Comparison of ENCODE assay signal across 8 cellular contexts in genomic region chr13:97225533-97225932, GRCh38. TPM values are rescaled to one million over a fixed set of nuclear protein-coding genes. Genes with fewer than 3 reads are reported as not detected.
DNase-seq lines count a peak whose midpoint lies in the region; ATAC-seq, FAIRE-seq and TF ChIP-seq lines count a peak whose summit lies in the region.

No MANE protein-coding gene starts in this region.

- H3K27ac ChIP-seq in adrenal gland: peak overlapping the region; percentile 6 to 97 (median 93)
- H3K27ac ChIP-seq in HepG2 (ENCODE audit: extremely low read length, insufficient read depth, low read length): peak overlapping the region; percentile 92
- no peak overlapping the region for H3K27ac ChIP-seq in A673 (ENCODE audit: low read depth, low read length, poor library complexity, severe bottlenecking)

- POLR2A ChIA-PET in HepG2 (lab: Yijun Ruan, JAX): interaction anchor here (1.0 to 3.8 kb wide), 7 partner anchors 8 to 132 kb away, joined by 3 to 15 read pairs (median 7); no protein-coding TSS in a partner anchor
- POLR2A ChIA-PET in A673 (lab: Charles Lee; ENCODE audit: low non-redundant PET): no interaction called here

- peaks cover 40 to 65% of the 10 kb centered on the region in 2 donors for H3K4me1 ChIP-seq in adrenal gland (replicated peaks in 1 of 2)
- H3K4me1 ChIP-seq in HepG2 (ENCODE audit: insufficient read depth, low read length): peaks cover 59% of the 10 kb centered on the region
- peaks cover 35% of the 10 kb centered on the region for H3K4me1 ChIP-seq in A673 (ENCODE audit: insufficient read depth, low read length, poor library complexity, severe bottlenecking)

- WGBS in adrenal gland, 4 donors: 31 to 40% (median 35%) methylated on average over 4 of the region's 4 CpGs
- 16% methylated on average over 4 of the region's 4 CpGs for WGBS in HepG2 (ENCODE audit: low lambda C conversion rate)

- H2AFZ ChIP-seq in HepG2 (ENCODE audit: low read length): no peak overlapping the region

- TF ChIP-seq CTCF in adrenal gland (IDR thresholded peaks at IDR 0.05): no peak
- TF ChIP-seq CTCF in HepG2 (CRISPR knock-in tag; IDR thresholded peaks at IDR 0.05): no peak
- TF ChIP-seq CTCF in A673 (conservative IDR thresholded peaks at IDR 0.05; ENCODE audit: low read depth, low read length): no peak

- intact Hi-C loops in adrenal gland (cut with DNase I): loop anchor here in 1 of 2 donors (10.0 kb wide), 1 partner anchor 129 kb away; no protein-coding TSS in a partner anchor
- intact Hi-C loops in HepG2 (cut with micrococcal nuclease; ENCODE audit: unreplicated experiment): loop anchor here (10.0 kb wide), 1 partner anchor 209 kb away; the partner anchor contains the start of gene RAP2A
- intact Hi-C loops in A673 (cut with micrococcal nuclease; ENCODE audit: unreplicated experiment): no loop called here

- H3K79me2 ChIP-seq in HepG2 (ENCODE audit: insufficient read depth, low read length): peaks cover 94% of the 10 kb centered on the region

- no peak for TF ChIP-seq EP300 in HepG2 (IDR thresholded peaks at IDR 0.05; ENCODE audit: low read depth in 2 of 2, low read length in 2 of 2)
- no peak for TF ChIP-seq EP300 in HepG2 (CRISPR knock-in tag; IDR thresholded peaks at IDR 0.05; ENCODE audit: borderline replicate concordance)

- peaks cover 11% of the 10 kb centered on the region for H3K36me3 Mint-ChIP-seq in T-helper 1 cell treated with Interleukin-12 subunit alpha and Interleukin-12 subunit beta and Interleukin-4 antibody, amounts not matched to agents 30 μg/mL and 1 μg/mL, for 36 hours (ENCODE audit: low read depth)

- TF ChIP-seq RAD21 in HepG2 (CRISPR knock-in tag; IDR thresholded peaks at IDR 0.05): no peak

- FAIRE-seq in HepG2 (lab: Jason Lieb, UNC): no peak

- H3K36me3 ChIP-seq in adrenal gland (replicated peaks in 1 of 2): peaks cover 0 to 8% of the 10 kb centered on the region in 2 donors
- peaks cover 0 to 9% of the 10 kb centered on the region in 2 experiments; a peak in 2 of 5 replicates for H3K36me3 ChIP-seq in HepG2 (replicated peaks in 1 of 2; ENCODE audit: control insufficient read depth in 1 of 2, insufficient read depth in 2 of 2, low read length in 2 of 2)
- no peaks in the 10 kb centered on the region for H3K36me3 ChIP-seq in A673 (ENCODE audit: insufficient read depth, low read length, poor library complexity, severe bottlenecking)

- H3K4me3 Mint-ChIP-seq in T-helper 1 cell treated with Interleukin-12 subunit alpha and Interleukin-12 subunit beta and Interleukin-4 antibody, amounts not matched to agents 30 μg/mL and 1 μg/mL, for 36 hours: peak overlapping the region; percentile 49

- no TSS peak for BruUV-seq in HepG2 (replicated peaks; lab: Mats Ljungman, UMichigan)
- BruUV-seq in A673 (replicated peaks; lab: Mats Ljungman, UMichigan): no TSS peak

- peak; percentile 10 for ATAC-seq in HepG2

- H3K27me3 Mint-ChIP-seq in T-helper 1 cell treated with Interleukin-12 subunit alpha and Interleukin-12 subunit beta and Interleukin-4 antibody, amounts not matched to agents 30 μg/mL and 1 μg/mL, for 36 hours (ENCODE audit: low read depth): peaks cover 10% of the 10 kb centered on the region

- no peaks in the 10 kb centered on the region for H3K9me3 Mint-ChIP-seq in T-helper 1 cell treated with Interleukin-12 subunit alpha and Interleukin-12 subunit beta and Interleukin-4 antibody, amounts not matched to agents 30 μg/mL and 1 μg/mL, for 36 hours

- CTCF ChIA-PET in HepG2 (lab: Yijun Ruan, JAX; ENCODE audit: low intra/inter-chr PET ratio, low total read pairs) (no interaction called here), A673 (lab: Charles Lee) (no interaction called here)

- H3K4me1 Mint-ChIP-seq in T-helper 1 cell treated with Interleukin-12 subunit alpha and Interleukin-12 subunit beta and Interleukin-4 antibody, amounts not matched to agents 30 μg/mL and 1 μg/mL, for 36 hours (ENCODE audit: low read depth): peaks cover 43% of the 10 kb centered on the region

- in situ Hi-C loops in HepG2 (cut with HindIII; ENCODE audit: extremely low pct_ligation_motif_present, low pct_unique_long_range_greater_than_20kb): loop anchor here (10.0 kb wide), 1 partner anchor 119 kb away; no protein-coding TSS in a partner anchor

- no peaks in the 10 kb centered on the region for H3K9me3 ChIP-seq in adrenal gland (replicated peaks in 1 of 3)
- no peaks in the 10 kb centered on the region for H3K9me3 ChIP-seq in HepG2 (ENCODE audit: low read length)
- H3K9me3 ChIP-seq in A673 (ENCODE audit: low read depth, low read length, poor library complexity, severe bottlenecking): no peaks in the 10 kb centered on the region

- peak overlapping the region; percentile 86 for H3K9ac ChIP-seq in HepG2 (ENCODE audit: insufficient read depth, low read depth, low read length)

- H3K4me3 ChIP-seq in adrenal gland: peak overlapping the region in 2 of 4 donors; percentile 6 to 81
- peak overlapping the region; percentile 78 to 95 (median 82) for H3K4me3 ChIP-seq in HepG2 (replicated peaks in 1 of 3; ENCODE audit: insufficient read depth in 1 of 3, low read depth in 2 of 3, low read length in 3 of 3)
- no peak overlapping the region for H3K4me3 ChIP-seq in A673 (ENCODE audit: low read depth, low read length, poor library complexity, severe bottlenecking)

- peaks cover 66% of the 10 kb centered on the region for H4K20me1 ChIP-seq in HepG2 (ENCODE audit: insufficient read depth, low read length)

- no peak for DNase-seq in T-helper 1 cell
- DNase-seq in adrenal gland: no peak
- no peak for DNase-seq in HepG2 (ENCODE audit: low spot score)
- DNase-seq in superior temporal gyrus (ENCODE audit: extremely low spot score): peak; percentile 53
- no peak for DNase-seq in A673 (ENCODE audit: low spot score)
- no peak for DNase-seq in KG1 (lab: John Stamatoyannopoulos, UW)
- no peak for DNase-seq in ureter (ENCODE audit: low spot score)

- no peaks in the 10 kb centered on the region for H3K27me3 ChIP-seq in adrenal gland
- H3K27me3 ChIP-seq in HepG2 (ENCODE audit: control insufficient read depth in 1 of 2, insufficient read depth in 2 of 2, low read length in 2 of 2): no peaks in the 10 kb centered on the region; a peak in 1 of 5 replicates
- H3K27me3 ChIP-seq in A673 (replicated peaks; ENCODE audit: insufficient read depth, low read depth, low read length, poor library complexity): no peaks in the 10 kb centered on the region

- H3K27ac Mint-ChIP-seq in T-helper 1 cell treated with Interleukin-12 subunit alpha and Interleukin-12 subunit beta and Interleukin-4 antibody, amounts not matched to agents 30 μg/mL and 1 μg/mL, for 36 hours: peak overlapping the region; percentile 63

- H3K4me2 ChIP-seq in HepG2 (ENCODE audit: low read depth, low read length): peak overlapping the region; percentile 97

- no peak for TF ChIP-seq POLR2A in adrenal gland (IDR thresholded peaks at IDR 0.05)
- TF ChIP-seq POLR2A in HepG2 (IDR thresholded peaks at IDR 0.05; ENCODE audit: insufficient read depth in 1 of 2, low read depth in 2 of 2, low read length in 2 of 2): no peak; a peak in 2 of 4 replicates

TF ChIP-seq in HepG2, 621 proteins besides CTCF, POLR2A, EP300 and RAD21 (continues in another document):
- no peak for TF ChIP-seq RNF219 (CRISPR knock-in tag; IDR thresholded peaks at IDR 0.05)
- no peak for TF ChIP-seq ZNF577 (CRISPR knock-in tag; IDR thresholded peaks at IDR 0.05; ENCODE audit: borderline replicate concordance, low read depth)
- 0 out of 2 replicates have a peak, but pooled peaks have one; percentile 36 for TF ChIP-seq ZMAT3 (CRISPR knock-in tag; conservative IDR thresholded peaks at IDR 0.05)
- no peak for TF ChIP-seq RBAK (CRISPR knock-in tag; IDR thresholded peaks at IDR 0.05)

RNA-seq across cellular contexts. Expression of gene MBNL2, which starts 3.4 kb away (rescaled TPM):
- 100 to 1,000 TPM; 102 to 250 (median 163) TPM for total RNA-seq in adrenal gland
- polyA plus RNA-seq in adrenal gland: 100 to 1,000 TPM in 1 of 3 donors, 10 to 100 TPM in 2; 29.2 to 119 (median 40.2) TPM
- total RNA-seq in HepG2 (2016; rRNA removed; fragmentation: Illumina TruSeq; extraction: Trizol): 30.8 and 48.1 TPM in 2 replicates
- 4.0 and 5.0 TPM in 2 replicates for total RNA-seq in HepG2 (2016; cell fraction: cytosol; rRNA removed; fragmentation: Illumina TruSeq; extraction: Trizol; ENCODE audit: low read depth)
- total RNA-seq in HepG2 (2016; cell fraction: insoluble cytoplasmic fraction; rRNA removed; fragmentation: Illumina TruSeq; extraction: Trizol): 27.9 and 48.3 TPM in 2 replicates
- total RNA-seq in HepG2 (2016; cell fraction: membrane; rRNA removed; fragmentation: Illumina TruSeq; extraction: Trizol): 15.6 and 16.3 TPM in 2 replicates
- total RNA-seq in HepG2 (2016; cell fraction: nucleus; rRNA removed; fragmentation: Illumina TruSeq; extraction: Trizol): 50.3 and 53.0 TPM in 2 replicates
- 59.0 and 62.9 TPM in 2 replicates for polyA plus RNA-seq in HepG2 (2011; rRNA removed)
- polyA plus RNA-seq in HepG2 (2011; cell fraction: cytosol; rRNA removed): 44.6 and 63.1 TPM in 2 replicates
- 78.5 and 95.6 TPM in 2 replicates for polyA plus RNA-seq in HepG2 (2011; cell fraction: nucleus; rRNA removed)
- polyA plus RNA-seq in HepG2 (2012): 49.8 and 59.5 TPM in 2 replicates
- polyA plus RNA-seq in HepG2 (2016; cell fraction: cytosol; fragmentation: Illumina TruSeq; extraction: Trizol; ENCODE audit: low read depth): 0.49 and 0.73 TPM in 2 replicates
- polyA plus RNA-seq in HepG2 (2016; cell fraction: insoluble cytoplasmic fraction; fragmentation: Illumina TruSeq; extraction: Trizol; ENCODE audit: low read depth): 27.4 and 31.9 TPM in 2 replicates
- polyA plus RNA-seq in HepG2 (2016; cell fraction: membrane; fragmentation: Illumina TruSeq; extraction: Trizol; ENCODE audit: low read depth): 4.4 and 4.9 TPM in 2 replicates
- polyA plus RNA-seq in HepG2 (2016; cell fraction: nucleus; fragmentation: Illumina TruSeq; extraction: Trizol; ENCODE audit: insufficient read depth, low read depth): 32.1 and 37.5 TPM in 2 replicates
- polyA minus RNA-seq in HepG2 (2011; rRNA and poly(A)+ RNA removed; ENCODE audit: low replicate concordance): 48.4 and 211 TPM in 2 replicates
- polyA minus RNA-seq in HepG2 (2011; cell fraction: cytosol; rRNA and poly(A)+ RNA removed): 125 and 134 TPM in 2 replicates
- 274 and 278 TPM in 2 replicates for polyA minus RNA-seq in HepG2 (2011; cell fraction: nucleus; rRNA and poly(A)+ RNA removed)
- total RNA-seq in A673 (2021): 12.0 TPM in 2 replicates
- total RNA-seq in ureter: 89.0 TPM
